ENCODE assay signal across 8 cellular contexts in the genomic region with DNA sequence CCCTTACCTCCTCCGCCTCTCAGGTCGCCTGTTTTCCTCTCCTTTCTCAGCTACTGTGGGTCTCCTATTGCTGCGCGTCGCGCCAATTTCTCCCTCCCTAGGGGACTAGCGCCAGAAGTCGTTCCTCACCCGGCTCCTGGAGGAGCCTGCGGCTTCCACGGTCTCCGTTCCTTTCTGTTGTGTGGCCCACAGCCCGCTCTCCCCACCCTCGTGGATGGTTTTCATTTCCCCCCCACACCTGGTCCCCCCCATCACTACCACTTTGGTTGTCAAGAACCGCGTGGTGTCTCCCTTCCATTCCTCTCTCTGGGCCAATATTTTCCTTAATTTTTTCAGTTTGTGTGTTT. TPM values are rescaled to one million over a fixed set of nuclear protein-coding genes. Genes with fewer than 3 reads are reported as not detected.
DNase-seq lines count a peak whose midpoint lies in the region; ATAC-seq, FAIRE-seq and TF ChIP-seq lines count a peak whose summit lies in the region.

No MANE protein-coding gene starts in this region.

- H3K27me3 ChIP-seq in cardiac muscle cell, result no peaks in the 10 kb centered on the region

- peak overlapping the region; percentile 78 for H3K4me3 ChIP-seq in cardiac muscle cell

- peak; percentile 22 for ATAC-seq in GM19351 (IDR thresholded peaks at IDR 0.05; ENCODE audit: unreplicated experiment)
- ATAC-seq in HG03354 (IDR thresholded peaks at IDR 0.05; ENCODE audit: poor library complexity, severe bottlenecking, unreplicated experiment), result peak; percentile 32
- ATAC-seq in activated T-cell treated with anti-CD3 and anti-CD28 coated beads, Interleukin-2, amount 50 U/mL, for 4 hours, result peak; percentile 16

- peak overlapping the region; percentile 99 for H3K4me3 Mint-ChIP-seq in activated T-cell treated with anti-CD3 and anti-CD28 coated beads, Interleukin-2, amount 50 U/mL, for 4 hours
- H3K4me3 Mint-ChIP-seq in progenitor cell of endocrine pancreas (ENCODE audit: low read depth), result peak overlapping the region; percentile 96

- H3K4me1 Mint-ChIP-seq in activated T-cell treated with anti-CD3 and anti-CD28 coated beads, Interleukin-2, amount 50 U/mL, for 4 hours (ENCODE audit: low read depth), result peaks cover 54% of the 10 kb centered on the region
- H3K4me1 Mint-ChIP-seq in progenitor cell of endocrine pancreas (ENCODE audit: low read depth), result peaks cover 23% of the 10 kb centered on the region

- H3K27me3 Mint-ChIP-seq in activated T-cell treated with anti-CD3 and anti-CD28 coated beads, Interleukin-2, amount 50 U/mL, for 4 hours (ENCODE audit: low read depth), result no peaks in the 10 kb centered on the region
- no peaks in the 10 kb centered on the region for H3K27me3 Mint-ChIP-seq in progenitor cell of endocrine pancreas

- in situ Hi-C loops in KBM-7 (cut with MboI; ENCODE audit: low pct_unique_long_range_greater_than_20kb, low sequenced_read_pairs), result no loop called here

- peak overlapping the region; percentile 74 for H3K27ac ChIP-seq in cardiac muscle cell

- H3K36me3 Mint-ChIP-seq in activated T-cell treated with anti-CD3 and anti-CD28 coated beads, Interleukin-2, amount 50 U/mL, for 4 hours (ENCODE audit: insufficient read depth), result peaks cover 4% of the 10 kb centered on the region
- H3K36me3 Mint-ChIP-seq in progenitor cell of endocrine pancreas (ENCODE audit: insufficient read depth), result no peaks in the 10 kb centered on the region

- DNase-seq in D721Med (ENCODE audit: insufficient read length, low spot score) (no peak), cardiac muscle cell (ENCODE audit: low read depth in 1 of 2, low spot score in 1 of 2) (no peak), progenitor cell of endocrine pancreas (ENCODE audit: low spot score, unreplicated experiment) (no peak), KBM-7 (no peak), amniotic stem cell (lab: John Stamatoyannopoulos, UW) (no peak)
- DNase-seq in activated T-cell treated with anti-CD3 and anti-CD28 coated beads, Interleukin-2, amount 50 U/mL, for 4 hours, result peak; percentile 37

- peak overlapping the region; percentile 96 for H3K27ac Mint-ChIP-seq in progenitor cell of endocrine pancreas

- no peaks in the 10 kb centered on the region for H3K9me3 ChIP-seq in cardiac muscle cell (ENCODE audit: low read depth)

- FAIRE-seq in D721Med (lab: Jason Lieb, UNC), result no peak

- H3K9me3 Mint-ChIP-seq in activated T-cell treated with anti-CD3 and anti-CD28 coated beads, Interleukin-2, amount 50 U/mL, for 4 hours, result no peaks in the 10 kb centered on the region
- H3K9me3 Mint-ChIP-seq in progenitor cell of endocrine pancreas (ENCODE audit: low read depth), result no peaks in the 10 kb centered on the region

- TF ChIP-seq CTCF in D721Med (IDR thresholded peaks at IDR 0.05; ENCODE audit: insufficient read depth, missing control alignments) (peak; percentile 4), cardiac muscle cell (IDR thresholded peaks at IDR 0.05; ENCODE audit: low read depth, low read length) (no peak), progenitor cell of endocrine pancreas (IDR thresholded peaks at IDR 0.05; ENCODE audit: unreplicated experiment) (no peak)

- H3K36me3 ChIP-seq in cardiac muscle cell, result no peaks in the 10 kb centered on the region

- peaks cover 3% of the 10 kb centered on the region for H3K4me1 ChIP-seq in cardiac muscle cell (ENCODE audit: low read depth)

RNA-seq across cellular contexts. Expression of gene CNST, which starts 0.5 kb away (rescaled TPM):
- 10 to 100 TPM; 32.1 to 33.5 (median 32.3) TPM for total RNA-seq in activated T-cell treated with anti-CD3 and anti-CD28 coated beads, Interleukin-2, amount 50 U/mL, for 4 hours
- 14.1 and 17.9 TPM in 2 replicates for total RNA-seq in cardiac muscle cell
- 13.1 and 14.9 TPM in 2 replicates for polyA plus RNA-seq in cardiac muscle cell
- 25.4 and 28.3 TPM in 2 replicates for total RNA-seq in progenitor cell of endocrine pancreas

RNA-seq across cellular contexts. Expression of gene TFB2M, which starts 0.7 kb away (rescaled TPM):
- total RNA-seq in activated T-cell treated with anti-CD3 and anti-CD28 coated beads, Interleukin-2, amount 50 U/mL, for 4 hours, result 10 to 100 TPM; 41.7 to 45.8 (median 42.8) TPM
- total RNA-seq in cardiac muscle cell (5.7 and 7.3 TPM in 2 replicates), progenitor cell of endocrine pancreas (11.6 and 12.4 TPM in 2 replicates)
- polyA plus RNA-seq in cardiac muscle cell, result 9.4 and 12.0 TPM in 2 replicates

RNA-seq across cellular contexts. Expression of gene SMYD3, which starts 59.7 kb away (rescaled TPM):
- total RNA-seq in activated T-cell treated with anti-CD3 and anti-CD28 coated beads, Interleukin-2, amount 50 U/mL, for 4 hours, result 10 to 100 TPM; 10.7 to 13.0 (median 11.9) TPM
- 47.2 and 48.0 TPM in 2 replicates for total RNA-seq in cardiac muscle cell
- polyA plus RNA-seq in cardiac muscle cell, result 50.8 and 69.5 TPM in 2 replicates
- 31.9 and 36.5 TPM in 2 replicates for total RNA-seq in progenitor cell of endocrine pancreas
